ENCODE assay signal across 2 cellular contexts in the genomic region with DNA sequence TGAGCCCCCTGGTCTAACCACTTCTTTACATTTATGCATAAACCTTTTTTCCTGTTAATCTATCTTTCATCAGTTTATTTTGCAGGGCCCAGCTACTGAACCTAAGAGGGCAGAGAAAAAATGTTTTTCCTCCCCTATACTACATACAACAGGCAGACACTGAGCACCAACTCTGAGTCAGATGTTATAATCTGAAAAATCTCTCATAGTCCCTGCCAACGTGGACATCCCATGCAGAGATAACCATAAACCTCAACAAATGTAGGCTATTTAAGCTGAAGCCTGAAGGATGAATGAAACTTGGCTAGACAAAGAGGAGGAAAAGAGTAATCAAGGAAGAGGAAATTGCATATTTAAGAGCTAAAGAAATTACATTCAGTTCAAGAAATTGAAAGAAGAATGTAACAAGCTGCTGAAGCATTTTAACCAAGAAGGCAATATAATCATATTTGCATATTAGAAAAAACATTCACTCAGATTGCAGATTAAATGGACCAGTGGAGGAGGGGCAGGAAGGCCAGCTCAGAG.
TF ChIP-seq lines count a peak whose summit lies in the region.

No MANE protein-coding gene starts in this region.

TF ChIP-seq in WTC11, 78 proteins besides CTCF, POLR2A, EP300 and RAD21 (continues in another document):
- TF ChIP-seq, protein P1, sequence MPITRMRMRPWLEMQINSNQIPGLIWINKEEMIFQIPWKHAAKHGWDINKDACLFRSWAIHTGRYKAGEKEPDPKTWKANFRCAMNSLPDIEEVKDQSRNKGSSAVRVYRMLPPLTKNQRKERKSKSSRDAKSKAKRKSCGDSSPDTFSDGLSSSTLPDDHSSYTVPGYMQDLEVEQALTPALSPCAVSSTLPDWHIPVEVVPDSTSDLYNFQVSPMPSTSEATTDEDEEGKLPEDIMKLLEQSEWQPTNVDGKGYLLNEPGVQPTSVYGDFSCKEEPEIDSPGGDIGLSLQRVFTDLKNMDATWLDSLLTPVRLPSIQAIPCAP (CRISPR knock-in tag; IDR thresholded peaks at IDR 0.05), result no peak
- TF ChIP-seq, protein P2, sequence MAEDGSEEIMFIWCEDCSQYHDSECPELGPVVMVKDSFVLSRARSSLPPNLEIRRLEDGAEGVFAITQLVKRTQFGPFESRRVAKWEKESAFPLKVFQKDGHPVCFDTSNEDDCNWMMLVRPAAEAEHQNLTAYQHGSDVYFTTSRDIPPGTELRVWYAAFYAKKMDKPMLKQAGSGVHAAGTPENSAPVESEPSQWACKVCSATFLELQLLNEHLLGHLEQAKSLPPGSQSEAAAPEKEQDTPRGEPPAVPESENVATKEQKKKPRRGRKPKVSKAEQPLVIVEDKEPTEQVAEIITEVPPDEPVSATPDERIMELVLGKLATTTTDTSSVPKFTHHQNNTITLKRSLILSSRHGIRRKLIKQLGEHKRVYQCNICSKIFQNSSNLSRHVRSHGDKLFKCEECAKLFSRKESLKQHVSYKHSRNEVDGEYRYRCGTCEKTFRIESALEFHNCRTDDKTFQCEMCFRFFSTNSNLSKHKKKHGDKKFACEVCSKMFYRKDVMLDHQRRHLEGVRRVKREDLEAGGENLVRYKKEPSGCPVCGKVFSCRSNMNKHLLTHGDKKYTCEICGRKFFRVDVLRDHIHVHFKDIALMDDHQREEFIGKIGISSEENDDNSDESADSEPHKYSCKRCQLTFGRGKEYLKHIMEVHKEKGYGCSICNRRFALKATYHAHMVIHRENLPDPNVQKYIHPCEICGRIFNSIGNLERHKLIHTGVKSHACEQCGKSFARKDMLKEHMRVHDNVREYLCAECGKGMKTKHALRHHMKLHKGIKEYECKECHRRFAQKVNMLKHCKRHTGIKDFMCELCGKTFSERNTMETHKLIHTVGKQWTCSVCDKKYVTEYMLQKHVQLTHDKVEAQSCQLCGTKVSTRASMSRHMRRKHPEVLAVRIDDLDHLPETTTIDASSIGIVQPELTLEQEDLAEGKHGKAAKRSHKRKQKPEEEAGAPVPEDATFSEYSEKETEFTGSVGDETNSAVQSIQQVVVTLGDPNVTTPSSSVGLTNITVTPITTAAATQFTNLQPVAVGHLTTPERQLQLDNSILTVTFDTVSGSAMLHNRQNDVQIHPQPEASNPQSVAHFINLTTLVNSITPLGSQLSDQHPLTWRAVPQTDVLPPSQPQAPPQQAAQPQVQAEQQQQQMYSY (CRISPR knock-in tag; IDR thresholded peaks at IDR 0.05), result no peak
- TF ChIP-seq, protein P3, sequence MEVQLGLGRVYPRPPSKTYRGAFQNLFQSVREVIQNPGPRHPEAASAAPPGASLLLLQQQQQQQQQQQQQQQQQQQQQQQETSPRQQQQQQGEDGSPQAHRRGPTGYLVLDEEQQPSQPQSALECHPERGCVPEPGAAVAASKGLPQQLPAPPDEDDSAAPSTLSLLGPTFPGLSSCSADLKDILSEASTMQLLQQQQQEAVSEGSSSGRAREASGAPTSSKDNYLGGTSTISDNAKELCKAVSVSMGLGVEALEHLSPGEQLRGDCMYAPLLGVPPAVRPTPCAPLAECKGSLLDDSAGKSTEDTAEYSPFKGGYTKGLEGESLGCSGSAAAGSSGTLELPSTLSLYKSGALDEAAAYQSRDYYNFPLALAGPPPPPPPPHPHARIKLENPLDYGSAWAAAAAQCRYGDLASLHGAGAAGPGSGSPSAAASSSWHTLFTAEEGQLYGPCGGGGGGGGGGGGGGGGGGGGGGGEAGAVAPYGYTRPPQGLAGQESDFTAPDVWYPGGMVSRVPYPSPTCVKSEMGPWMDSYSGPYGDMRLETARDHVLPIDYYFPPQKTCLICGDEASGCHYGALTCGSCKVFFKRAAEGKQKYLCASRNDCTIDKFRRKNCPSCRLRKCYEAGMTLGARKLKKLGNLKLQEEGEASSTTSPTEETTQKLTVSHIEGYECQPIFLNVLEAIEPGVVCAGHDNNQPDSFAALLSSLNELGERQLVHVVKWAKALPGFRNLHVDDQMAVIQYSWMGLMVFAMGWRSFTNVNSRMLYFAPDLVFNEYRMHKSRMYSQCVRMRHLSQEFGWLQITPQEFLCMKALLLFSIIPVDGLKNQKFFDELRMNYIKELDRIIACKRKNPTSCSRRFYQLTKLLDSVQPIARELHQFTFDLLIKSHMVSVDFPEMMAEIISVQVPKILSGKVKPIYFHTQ (CRISPR knock-in tag; IDR thresholded peaks at IDR 0.05), result no peak
- TF ChIP-seq, protein P4, sequence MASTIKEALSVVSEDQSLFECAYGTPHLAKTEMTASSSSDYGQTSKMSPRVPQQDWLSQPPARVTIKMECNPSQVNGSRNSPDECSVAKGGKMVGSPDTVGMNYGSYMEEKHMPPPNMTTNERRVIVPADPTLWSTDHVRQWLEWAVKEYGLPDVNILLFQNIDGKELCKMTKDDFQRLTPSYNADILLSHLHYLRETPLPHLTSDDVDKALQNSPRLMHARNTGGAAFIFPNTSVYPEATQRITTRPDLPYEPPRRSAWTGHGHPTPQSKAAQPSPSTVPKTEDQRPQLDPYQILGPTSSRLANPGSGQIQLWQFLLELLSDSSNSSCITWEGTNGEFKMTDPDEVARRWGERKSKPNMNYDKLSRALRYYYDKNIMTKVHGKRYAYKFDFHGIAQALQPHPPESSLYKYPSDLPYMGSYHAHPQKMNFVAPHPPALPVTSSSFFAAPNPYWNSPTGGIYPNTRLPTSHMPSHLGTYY (CRISPR knock-in tag; IDR thresholded peaks at IDR 0.05), result no peak
- TF ChIP-seq ATF1 (CRISPR knock-in tag; IDR thresholded peaks at IDR 0.05), result no peak
- TF ChIP-seq, protein P5, sequence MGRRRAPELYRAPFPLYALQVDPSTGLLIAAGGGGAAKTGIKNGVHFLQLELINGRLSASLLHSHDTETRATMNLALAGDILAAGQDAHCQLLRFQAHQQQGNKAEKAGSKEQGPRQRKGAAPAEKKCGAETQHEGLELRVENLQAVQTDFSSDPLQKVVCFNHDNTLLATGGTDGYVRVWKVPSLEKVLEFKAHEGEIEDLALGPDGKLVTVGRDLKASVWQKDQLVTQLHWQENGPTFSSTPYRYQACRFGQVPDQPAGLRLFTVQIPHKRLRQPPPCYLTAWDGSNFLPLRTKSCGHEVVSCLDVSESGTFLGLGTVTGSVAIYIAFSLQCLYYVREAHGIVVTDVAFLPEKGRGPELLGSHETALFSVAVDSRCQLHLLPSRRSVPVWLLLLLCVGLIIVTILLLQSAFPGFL (CRISPR knock-in tag; IDR thresholded peaks at IDR 0.05; ENCODE audit: borderline replicate concordance), result no peak
- no peak for TF ChIP-seq MXD4 (CRISPR knock-in tag; IDR thresholded peaks at IDR 0.05; ENCODE audit: borderline replicate concordance)
- no peak for TF ChIP-seq TCF7 (CRISPR knock-in tag; IDR thresholded peaks at IDR 0.05; ENCODE audit: low read depth)
- TF ChIP-seq JUN (CRISPR knock-in tag; IDR thresholded peaks at IDR 0.05), result no peak
- no peak for TF ChIP-seq ELF4 (CRISPR knock-in tag; IDR thresholded peaks at IDR 0.05; ENCODE audit: low read depth)
- TF ChIP-seq NR1H2 (CRISPR knock-in tag; IDR thresholded peaks at IDR 0.05), result no peak

TF ChIP-seq in endothelial cell of umbilical vein, 7 proteins besides CTCF, POLR2A, EP300 and RAD21:
- no peak for TF ChIP-seq JUN (IDR thresholded peaks at IDR 0.05; ENCODE audit: borderline replicate concordance, insufficient read depth, insufficient read length, low read depth)
- TF ChIP-seq GATA2 (IDR thresholded peaks at IDR 0.05; ENCODE audit: insufficient read depth, insufficient read length, low read depth, low read length), result peak; percentile 50
- TF ChIP-seq, protein P6, sequence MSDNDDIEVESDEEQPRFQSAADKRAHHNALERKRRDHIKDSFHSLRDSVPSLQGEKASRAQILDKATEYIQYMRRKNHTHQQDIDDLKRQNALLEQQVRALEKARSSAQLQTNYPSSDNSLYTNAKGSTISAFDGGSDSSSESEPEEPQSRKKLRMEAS (IDR thresholded peaks at IDR 0.05; ENCODE audit: insufficient read depth, insufficient read length), result no peak
